In genomic region chr6:96898241-96898851, GRCh38 we compare ENCODE assay signal across 8 cellular contexts. TPM values are rescaled to one million over a fixed set of nuclear protein-coding genes. Genes with fewer than 3 reads are reported as not detected.
A peak's percentile ranks its signal among the peaks of the same experiment; 100 is the strongest.
DNase-seq lines count a peak whose midpoint lies in the region; ATAC-seq, FAIRE-seq and TF ChIP-seq lines count a peak whose summit lies in the region.

No MANE protein-coding gene starts in this region.

- H3K23me2 ChIP-seq in H1 (ENCODE audit: low read depth, low read length): no peaks in the 10 kb centered on the region

- DNase-seq in activated CD8-positive, alpha-beta memory T cell treated with anti-CD3 and anti-CD28 coated beads, Interleukin-2, amount 10 ng/mL, durations not matched to agents 7 days and 5 days: no peak
- DNase-seq in activated CD8-positive, alpha-beta memory T cell treated with anti-CD3 and anti-CD28 coated beads, Interleukin-2, amount 50 U/mL, for 48 hours: no peak
- DNase-seq in RWPE2 (ENCODE audit: low spot score): no peak
- DNase-seq in H1 (ENCODE audit: low read depth in 1 of 2, low spot score in 2 of 2): no peak
- no peak for DNase-seq in anterior cingulate cortex (lab: John Stamatoyannopoulos, UW)
- no peak for DNase-seq in middle frontal gyrus (ENCODE audit: extremely low spot score, low spot score)

- WGBS in H1 (ENCODE audit: extremely low coverage in 1 of 2, insufficient coverage in 1 of 2, insufficient read length in 1 of 2, insufficient replicate concordance in 2 of 2, low coverage in 1 of 2, low lambda C conversion rate in 2 of 2, missing lambda C conversion rate in 1 of 2), 2 experiments: 5% methylated on average over 10 of the region's 10 CpGs; no CpG with 5 or more reads in 1 of the 2 experiments

- H2BK5ac ChIP-seq in H1 (ENCODE audit: low read depth, low read length): peak overlapping the region; percentile 73; the same call in 1 of the 2 replicates

- H3K36me3 ChIP-seq in RWPE2 (ENCODE audit: low read depth): peaks cover 30% of the 10 kb centered on the region
- H3K36me3 ChIP-seq in H1 (ENCODE audit: control insufficient read depth in 2 of 4, insufficient read depth in 4 of 4, low read length in 3 of 4): peaks cover 0 to 26% (median 6%) of the 10 kb centered on the region in 4 experiments; a peak in 6 of 8 replicates

- no peak overlapping the region for H3K4ac ChIP-seq in H1 (replicated peaks; ENCODE audit: insufficient read length, low read depth, low read length)

- no peak overlapping the region for H2BK15ac ChIP-seq in H1 (ENCODE audit: low read length)

- H3K23ac ChIP-seq in H1 (ENCODE audit: insufficient read length): no peak overlapping the region

- no peak overlapping the region for H4K8ac ChIP-seq in H1 (ENCODE audit: extremely low read depth, insufficient read depth, low read length)

- no peak for TF ChIP-seq EP300 in H1 (IDR thresholded peaks at IDR 0.05; ENCODE audit: borderline replicate concordance in 1 of 2, low read depth in 2 of 2, low read length in 2 of 2)

- H3K14ac ChIP-seq in H1 (ENCODE audit: insufficient read length): no peak overlapping the region

- H3K27ac Mint-ChIP-seq in activated CD8-positive, alpha-beta memory T cell treated with anti-CD3 and anti-CD28 coated beads, Interleukin-2, amount 10 ng/mL, durations not matched to agents 7 days and 5 days: peak overlapping the region; percentile 90
- peak overlapping the region; percentile 80 to 97 (median 93) for H3K27ac Mint-ChIP-seq in nephron

- no peak overlapping the region for H2BK20ac ChIP-seq in H1 (ENCODE audit: low read length)

- peak overlapping the region; percentile 73 for H4K5ac ChIP-seq in H1 (ENCODE audit: insufficient read length, low read depth, low read length)

- H3K27me3 ChIP-seq in RWPE2 (ENCODE audit: insufficient read depth, poor library complexity, severe bottlenecking) (peaks cover 8% of the 10 kb centered on the region), H1 (replicated peaks in 1 of 4; ENCODE audit: control insufficient read depth in 3 of 4, extremely low read depth in 1 of 4, insufficient read depth in 3 of 4, low read length in 3 of 4) (no peaks in the 10 kb centered on the region)

- peak overlapping the region; percentile 72 for H3K18ac ChIP-seq in H1 (ENCODE audit: extremely low read depth, low read length)

- H3K9ac ChIP-seq in H1 (replicated peaks in 1 of 4; ENCODE audit: extremely low read depth in 1 of 4, low read depth in 3 of 4, low read length in 3 of 4): peak overlapping the region in 3 of 4 experiments; percentile 46 to 61 (median 57); a peak in 5 of 7 replicates

- TF ChIP-seq POLR2A in H1 (IDR thresholded peaks at IDR 0.05; ENCODE audit: control extremely low read depth in 1 of 2, low read depth in 2 of 2, low read length in 2 of 2): no peak

- peak overlapping the region; percentile 69 for H3K27ac ChIP-seq in RWPE2 (ENCODE audit: poor library complexity, severe bottlenecking)
- H3K27ac ChIP-seq in H1 (ENCODE audit: low read depth, low read length): peak overlapping the region; percentile 63

- H2BK12ac ChIP-seq in H1 (ENCODE audit: low read depth, low read length): no peak overlapping the region; the same call in 1 of the 2 replicates

- peaks cover 2 to 5% of the 10 kb centered on the region in 2 experiments for H4K20me1 ChIP-seq in H1 (replicated peaks in 1 of 2; ENCODE audit: control insufficient read depth in 1 of 2, insufficient read depth in 2 of 2, low read length in 2 of 2)

- CTCF ChIA-PET in activated CD8-positive, alpha-beta memory T cell treated with anti-CD3 and anti-CD28 coated beads, Interleukin-2, amount 10 ng/mL, durations not matched to agents 7 days and 5 days (lab: Charles Lee): interaction anchor here (0.8 to 2.9 kb wide), 12 partner anchors 9 to 272 kb away, joined by 3 to 19 read pairs (median 6); partner anchors contain the start of genes GPR63 and KLHL32
- CTCF ChIA-PET in H1 (lab: Charles Lee; ENCODE audit: partially characterized antibody): interaction anchor here (0.6 to 5.3 kb wide), 24 partner anchors 9 to 346 kb away, joined by 3 to 117 read pairs (median 5); partner anchors contain the start of gene KLHL32

- H3K4me1 Mint-ChIP-seq in activated CD8-positive, alpha-beta memory T cell treated with anti-CD3 and anti-CD28 coated beads, Interleukin-2, amount 10 ng/mL, durations not matched to agents 7 days and 5 days: peaks cover 26% of the 10 kb centered on the region
- peaks cover 30% of the 10 kb centered on the region for H3K4me1 Mint-ChIP-seq in nephron

- peaks cover 2% of the 10 kb centered on the region for H3K27me3 Mint-ChIP-seq in activated CD8-positive, alpha-beta memory T cell treated with anti-CD3 and anti-CD28 coated beads, Interleukin-2, amount 10 ng/mL, durations not matched to agents 7 days and 5 days
- H3K27me3 Mint-ChIP-seq in nephron (ENCODE audit: low read depth): peaks cover 2% of the 10 kb centered on the region

- H3K36me3 Mint-ChIP-seq in activated CD8-positive, alpha-beta memory T cell treated with anti-CD3 and anti-CD28 coated beads, Interleukin-2, amount 10 ng/mL, durations not matched to agents 7 days and 5 days: peaks cover 15% of the 10 kb centered on the region
- H3K36me3 Mint-ChIP-seq in nephron (ENCODE audit: low read depth): peaks cover 13% of the 10 kb centered on the region

- no peak overlapping the region for H2AK5ac ChIP-seq in H1 (ENCODE audit: low read depth, low read length)

- peak overlapping the region; percentile 81 for H3K4me3 Mint-ChIP-seq in activated CD8-positive, alpha-beta memory T cell treated with anti-CD3 and anti-CD28 coated beads, Interleukin-2, amount 10 ng/mL, durations not matched to agents 7 days and 5 days
- H3K4me3 Mint-ChIP-seq in nephron: peak overlapping the region; percentile 87 to 91 (median 89)

- H2BK120ac ChIP-seq in H1 (replicated peaks; ENCODE audit: low read depth, low read length): no peak overlapping the region

- peak overlapping the region; percentile 94 for H2AFZ ChIP-seq in H1 (ENCODE audit: low read length)

- TF ChIP-seq CTCF in RWPE2 (IDR thresholded peaks at IDR 0.05; ENCODE audit: poor library complexity, severe bottlenecking) (no peak), H1 (IDR thresholded peaks at IDR 0.05; ENCODE audit: control extremely low read depth in 1 of 3, insufficient read depth in 1 of 3, low read depth in 1 of 3, low read length in 3 of 3) (no peak), nephron (IDR thresholded peaks at IDR 0.05; ENCODE audit: unreplicated experiment in 3 of 3) (no peak)

- H3K4me3 ChIP-seq in RWPE2 (ENCODE audit: severe bottlenecking) (peak overlapping the region; percentile 66), H1 (ENCODE audit: extremely low read depth in 1 of 4, insufficient read depth in 2 of 4, low read depth in 3 of 4, low read length in 4 of 4) (peak overlapping the region; percentile 80 to 89 (median 88))

- TF ChIP-seq RAD21 in H1 (IDR thresholded peaks at IDR 0.05 in 1 of 2, conservative IDR thresholded peaks at IDR 0.05 in 1 of 2; ENCODE audit: low read depth in 2 of 2, low read length in 2 of 2): no peak

- no peak overlapping the region for H3K56ac ChIP-seq in H1 (replicated peaks; ENCODE audit: insufficient read length, low read depth, low read length)

- FAIRE-seq in H1 (lab: Jason Lieb, UNC): no peak

- H3K9me3 ChIP-seq in RWPE2 (ENCODE audit: severe bottlenecking) (no peaks in the 10 kb centered on the region), H1 (ENCODE audit: insufficient read depth in 2 of 2, low read depth in 1 of 2, low read length in 1 of 2) (no peaks in the 10 kb centered on the region)

- ATAC-seq in activated CD8-positive, alpha-beta memory T cell treated with anti-CD3 and anti-CD28 coated beads, Interleukin-2, amount 10 ng/mL, durations not matched to agents 7 days and 5 days: no peak
- no peak for ATAC-seq in RWPE2 (ENCODE audit: low read depth)
- ATAC-seq in HG02938 (IDR thresholded peaks at IDR 0.05; ENCODE audit: unreplicated experiment): no peak

- POLR2A ChIA-PET in H1 (lab: Charles Lee; ENCODE audit: partially characterized antibody): interaction anchor here (0.7 to 2.2 kb wide), 9 partner anchors 8 to 166 kb away, joined by 3 to 17 read pairs (median 3); partner anchors contain the start of gene GPR63

- peaks cover 15% of the 10 kb centered on the region for H3K4me1 ChIP-seq in RWPE2 (ENCODE audit: insufficient read depth, poor library complexity, severe bottlenecking)
- peaks cover 0 to 2% (median 0%) of the 10 kb centered on the region in 4 experiments; a peak in 1 of 7 replicates for H3K4me1 ChIP-seq in H1 (replicated peaks in 1 of 4; ENCODE audit: control insufficient read depth in 3 of 4, insufficient read depth in 4 of 4, low read length in 3 of 4)

- H3K9me3 Mint-ChIP-seq in activated CD8-positive, alpha-beta memory T cell treated with anti-CD3 and anti-CD28 coated beads, Interleukin-2, amount 10 ng/mL, durations not matched to agents 7 days and 5 days (ENCODE audit: low read depth): no peaks in the 10 kb centered on the region
- no peaks in the 10 kb centered on the region for H3K9me3 Mint-ChIP-seq in nephron

- H4K91ac ChIP-seq in H1 (replicated peaks; ENCODE audit: insufficient read length, low read length): no peak overlapping the region

- no peaks in the 10 kb centered on the region for H3K79me1 ChIP-seq in H1 (ENCODE audit: low read depth, low read length)

- H3K79me2 ChIP-seq in H1 (ENCODE audit: control insufficient read depth in 1 of 2, insufficient read depth in 2 of 2, low read length in 2 of 2): peaks cover 3 to 37% of the 10 kb centered on the region in 2 experiments; a peak in 3 of 4 replicates

- H3K4me2 ChIP-seq in H1 (ENCODE audit: insufficient read depth in 1 of 2, low read depth in 2 of 2, low read length in 2 of 2): peak overlapping the region; percentile 56 to 77

RNA-seq across cellular contexts. Expression of gene NDUFAF4, which starts 0.7 kb away (rescaled TPM):
- total RNA-seq in activated CD8-positive, alpha-beta memory T cell treated with anti-CD3 and anti-CD28 coated beads, Interleukin-2, amount 10 ng/mL, durations not matched to agents 7 days and 5 days: 10 to 100 TPM; 27.3 to 48.5 TPM
- total RNA-seq in H1 (2021; fragmentation: NEBNext Ultra II Directional; extraction: Animal tissue kit (Norgen Biotek cat#: 25700)): 84.4 and 84.9 TPM in 2 replicates
- 9.9 and 21.9 TPM in 2 replicates for polyA plus RNA-seq in H1 (2011; rRNA removed)
- 43.3 TPM for polyA plus RNA-seq in H1 (2011; cell fraction: cytosol; rRNA removed)
- polyA plus RNA-seq in H1 (2011; cell fraction: nucleus; rRNA removed): 8.2 TPM
- 36.4 to 84.8 TPM (median 40.7 TPM) in 4 replicates for polyA plus RNA-seq in H1 (2012, experiment 1 of 2)
- 14.4 TPM for polyA plus RNA-seq in H1 (2012, experiment 2 of 2)
- 63.6 TPM for polyA plus RNA-seq in H1 (2013, experiment 1 of 2)
- polyA plus RNA-seq in H1 (2013, experiment 2 of 2): 64.0 TPM
- polyA minus RNA-seq in H1 (2011; rRNA and poly(A)+ RNA removed): 13.1 and 18.6 TPM in 2 replicates
- 16.1 TPM for polyA minus RNA-seq in H1 (2011; cell fraction: cytosol; rRNA and poly(A)+ RNA removed)
- polyA minus RNA-seq in H1 (2011; cell fraction: nucleus; rRNA and poly(A)+ RNA removed): 14.6 TPM

RNA-seq across cellular contexts. Expression of gene KLHL32, which starts 26.2 kb away (rescaled TPM):
- total RNA-seq in activated CD8-positive, alpha-beta memory T cell treated with anti-CD3 and anti-CD28 coated beads, Interleukin-2, amount 10 ng/mL, durations not matched to agents 7 days and 5 days: 1 to 10 TPM in 1 of 2 experiments, under 1 TPM in 1; 0.45 to 2.2 TPM
- 0.27 and 0.43 TPM in 2 replicates for total RNA-seq in H1 (2021; fragmentation: NEBNext Ultra II Directional; extraction: Animal tissue kit (Norgen Biotek cat#: 25700))
- polyA plus RNA-seq in H1 (2011; rRNA removed): 0.19 and 0.50 TPM in 2 replicates
- polyA plus RNA-seq in H1 (2011; cell fraction: cytosol; rRNA removed): 0.31 TPM
- 0.60 TPM for polyA plus RNA-seq in H1 (2011; cell fraction: nucleus; rRNA removed)
- polyA plus RNA-seq in H1 (2012, experiment 1 of 2): 0.17 to 0.64 TPM (median 0.19 TPM) in 4 replicates
- polyA plus RNA-seq in H1 (2012, experiment 2 of 2): not detected
- 0.34 TPM for polyA plus RNA-seq in H1 (2013, experiment 1 of 2)
- polyA plus RNA-seq in H1 (2013, experiment 2 of 2): 0.15 TPM
- 1.3 and 1.5 TPM in 2 replicates for polyA minus RNA-seq in H1 (2011; rRNA and poly(A)+ RNA removed)
- polyA minus RNA-seq in H1 (2011; cell fraction: cytosol; rRNA and poly(A)+ RNA removed): not detected
- 1.00 TPM for polyA minus RNA-seq in H1 (2011; cell fraction: nucleus; rRNA and poly(A)+ RNA removed)
